23 cellular contexts compared by ENCODE assay signal in genomic region chr18:59063912-59064311, GRCh38.
DNase-seq lines count a peak whose midpoint lies in the region; ATAC-seq and TF ChIP-seq lines count a peak whose summit lies in the region.
"Had no signal": no experiment of that assay in that cellular context is flagged by ENCODE, and none has a peak within 500 bp of the region (broad histone marks: within the 10 kb centered on the region; RNA-seq: fewer than 3 reads in every experiment).

No MANE protein-coding gene starts in this region.

- no peak for TF ChIP-seq POLR2A in sigmoid colon (IDR thresholded peaks at IDR 0.05)

- intact Hi-C loops in sigmoid colon (cut with DNase I), result loop anchor here (5.0 to 10.0 kb wide), 2 partner anchors 99 to 202 kb away; partner anchors contain the start of gene ZNF532

- H3K36me3 ChIP-seq in sigmoid colon, result no peaks in the 10 kb centered on the region

- peaks cover 0 to 17% (median 6%) of the 10 kb centered on the region in 4 donors for H3K4me1 ChIP-seq in sigmoid colon

- TF ChIP-seq EP300 in sigmoid colon (IDR thresholded peaks at IDR 0.05), result peak in 3 of 4 donors; percentile 66 to 67 (median 67)

- TF ChIP-seq CTCF in C4-2B (conservative IDR thresholded peaks at IDR 0.05), result no peak
- TF ChIP-seq CTCF in VCaP (conservative IDR thresholded peaks at IDR 0.05), result no peak
- no peak for TF ChIP-seq CTCF in sigmoid colon (IDR thresholded peaks at IDR 0.05)

- 47 to 62% methylated on average over 4 of the region's 4 CpGs for WGBS in sigmoid colon, 2 donors

- H3K27ac ChIP-seq in C4-2B (peak overlapping the region; percentile 99), VCaP (peak overlapping the region; percentile 92), sigmoid colon (peak overlapping the region in 3 of 4 donors; percentile 48 to 62 (median 49))

- H3K27me3 ChIP-seq in sigmoid colon, result no peaks in the 10 kb centered on the region

- H3K9me3 ChIP-seq in sigmoid colon, result no peaks in the 10 kb centered on the region
- H3K9me3 ChIP-seq: A549 had no signal

- peak; percentile 62 for DNase-seq in H4 (ENCODE audit: low spot score)
- peak; percentile 77 for DNase-seq in sigmoid colon
- DNase-seq: CD4-positive, CD25-positive, alpha-beta regulatory T cell; COR-L47; DMS53; EL; GF-D8; IMR-90; MV-4-11; NCI-H2029 treated with DMSO at 0.1 percent for 48 hours; NCI-H2171; NCI-H345; NCI-H524; NCI-H82; OCI-M1; Right ventricle myocardium superior had no signal

- no peak for ATAC-seq in GM18520 (IDR thresholded peaks at IDR 0.05; ENCODE audit: unreplicated experiment)
- no peak for ATAC-seq in HG03139 (IDR thresholded peaks at IDR 0.05; ENCODE audit: unreplicated experiment)
- ATAC-seq in HG03025 (IDR thresholded peaks at IDR 0.05; ENCODE audit: low FRiP score, unreplicated experiment), result no peak
- ATAC-seq in HG03196 (IDR thresholded peaks at IDR 0.05; ENCODE audit: unreplicated experiment), result no peak
- ATAC-seq: A549 had no signal

- H3K4me3 ChIP-seq in sigmoid colon, result no peak overlapping the region
- H3K4me3 ChIP-seq: A549 had no signal

Comparison
In these comparisons a context has a peak if more than half of its experiments do, and no peak if none do; other contexts are left out.
1. H3K27ac ChIP-seq: peak in every context shown above with its lines; median percentile 99 in C4-2B; 92 in VCaP; 49 in sigmoid colon.